6 cellular contexts compared by ENCODE assay signal in the genomic region with DNA sequence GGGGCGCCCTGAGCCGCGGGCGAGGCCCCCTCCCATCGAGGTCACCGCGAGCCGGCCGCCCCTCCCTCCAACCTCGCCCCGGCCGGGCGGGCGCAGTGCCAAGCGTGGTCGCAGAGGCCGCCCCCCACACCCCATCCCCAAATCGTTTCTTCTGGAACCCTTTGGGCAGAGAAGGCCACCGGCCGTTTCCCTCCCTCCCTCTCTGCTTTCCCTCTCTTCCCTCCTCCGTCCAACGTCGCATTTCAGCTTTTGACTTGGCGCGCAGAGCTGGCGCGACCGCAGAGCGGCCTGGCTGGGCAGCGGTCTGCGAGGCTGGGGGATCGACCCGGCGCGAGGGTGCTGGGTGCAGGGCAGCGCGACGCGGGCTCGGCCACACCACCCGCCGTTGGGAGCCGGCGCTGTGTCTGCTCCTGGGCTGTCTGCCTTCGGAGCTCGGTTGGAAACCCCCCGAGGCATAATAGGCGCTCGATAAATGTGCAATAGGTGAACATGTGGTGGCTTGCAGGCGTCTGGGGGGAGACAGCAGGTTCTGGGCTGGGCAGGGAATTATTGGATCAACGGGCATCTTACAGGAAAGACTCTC. TPM values are rescaled to one million over a fixed set of nuclear protein-coding genes. Genes with fewer than 3 reads are reported as not detected.
A peak's percentile ranks its signal among the peaks of the same experiment; 100 is the strongest.
DNase-seq lines count a peak whose midpoint lies in the region; ATAC-seq and TF ChIP-seq lines count a peak whose summit lies in the region.

No MANE protein-coding gene starts in this region.

- H3K27ac ChIP-seq in thoracic aorta: no peak overlapping the region

- H3K4me3 ChIP-seq in GM06990 (replicated peaks; ENCODE audit: low read depth, low read length) (peak overlapping the region; percentile 61), fibroblast of villous mesenchyme (ENCODE audit: low read depth, low read length) (peak overlapping the region; percentile 57), thoracic aorta (peak overlapping the region; percentile 73)

- DNase-seq in GM06990 (ENCODE audit: extremely low read depth, insufficient read length) (no peak), NCI-H69 (lab: John Stamatoyannopoulos, UW) (peak; percentile 99), fibroblast of villous mesenchyme (ENCODE audit: low read depth) (peak; percentile 19), thoracic aorta (ENCODE audit: low spot score) (no peak), NCI-H128 (lab: John Stamatoyannopoulos, UW; ENCODE audit: unreplicated experiment) (no peak)

- no peak for ATAC-seq in thoracic aorta (ENCODE audit: insufficient number of reproducible peaks, low FRiP score, low read depth)
- no peak for ATAC-seq in HG03095 (IDR thresholded peaks at IDR 0.05; ENCODE audit: unreplicated experiment)

- TF ChIP-seq CTCF in GM06990 (IDR thresholded peaks at IDR 0.05; ENCODE audit: insufficient read depth, low read length, poor library complexity, severe bottlenecking) (no peak), fibroblast of villous mesenchyme (IDR thresholded peaks at IDR 0.05; ENCODE audit: insufficient read depth, low read depth, low read length) (no peak), thoracic aorta (IDR thresholded peaks at IDR 0.05) (no peak)

- H3K27me3 ChIP-seq in GM06990 (replicated peaks; ENCODE audit: control insufficient read depth, insufficient read depth, low read length) (no peaks in the 10 kb centered on the region; the same call in 1 of the 2 replicates), thoracic aorta (replicated peaks; ENCODE audit: insufficient read depth) (no peaks in the 10 kb centered on the region)

- H3K36me3 ChIP-seq in GM06990 (ENCODE audit: control insufficient read depth, insufficient read depth, low read length): no peaks in the 10 kb centered on the region
- H3K36me3 ChIP-seq in thoracic aorta: no peaks in the 10 kb centered on the region

- peaks cover 24 to 35% of the 10 kb centered on the region in 2 donors for H3K4me1 ChIP-seq in thoracic aorta (ENCODE audit: control insufficient read depth in 1 of 2, low read depth in 2 of 2)

- H3K9me3 ChIP-seq in thoracic aorta: no peaks in the 10 kb centered on the region

RNA-seq across cellular contexts. Expression of a gene that starts 2.9 kb away (rescaled TPM):
- total RNA-seq in fibroblast of villous mesenchyme (0.43 and 0.64 TPM in 2 replicates), thoracic aorta (under 1 TPM in 1 of 2 donors, not detected in 1; 0.28 TPM)

RNA-seq across cellular contexts. Expression of a gene that starts 6.7 kb away (rescaled TPM):
- total RNA-seq in fibroblast of villous mesenchyme: 15.5 and 19.4 TPM in 2 replicates
- total RNA-seq in thoracic aorta: 10 to 100 TPM; 14.5 to 15.0 TPM

RNA-seq across cellular contexts. Expression of a gene that starts 8.3 kb away (rescaled TPM):
- 6.9 and 8.4 TPM in 2 replicates for total RNA-seq in fibroblast of villous mesenchyme
- total RNA-seq in thoracic aorta: under 1 TPM in 1 of 2 donors, not detected in 1; 0.27 TPM

RNA-seq across cellular contexts. Expression of a gene that starts 39.0 kb away (rescaled TPM):
- total RNA-seq in fibroblast of villous mesenchyme: 17.7 and 26.8 TPM in 2 replicates
- 1 to 10 TPM in 1 of 2 donors, under 1 TPM in 1; 0.68 to 1.5 TPM for total RNA-seq in thoracic aorta

RNA-seq across cellular contexts. Expression of a gene that starts 45.5 kb away (rescaled TPM):
- total RNA-seq in fibroblast of villous mesenchyme (20.0 and 23.3 TPM in 2 replicates), thoracic aorta (10 to 100 TPM; 42.5 to 51.3 TPM)

Comparison
In these comparisons a context has a peak if more than half of its experiments do, and no peak if none do; other contexts are left out.
1. DNase-seq: peak in NCI-H69 (single experiment) and fibroblast of villous mesenchyme (single experiment); none in GM06990 (single experiment), thoracic aorta (single experiment) and NCI-H128 (single experiment).
2. Peak in every context shown above with its lines, with median percentiles within 50 percentile points of each other: H3K4me3 ChIP-seq.